ENCODE assay signal across 10 cellular contexts in genomic region chr11:74138572-74138971, GRCh38. TPM values are rescaled to one million over a fixed set of nuclear protein-coding genes. Genes with fewer than 3 reads are reported as not detected.
DNase-seq lines count a peak whose midpoint lies in the region; ATAC-seq and TF ChIP-seq lines count a peak whose summit lies in the region.
"Had no signal": no experiment of that assay in that cellular context is flagged by ENCODE, and none has a peak within 500 bp of the region (broad histone marks: within the 10 kb centered on the region; RNA-seq: fewer than 3 reads in every experiment).

No MANE protein-coding gene starts in this region.

- intact Hi-C loops in body of pancreas (cut with DNase I): no loop called here
- intact Hi-C loops in tibial artery (cut with DNase I; ENCODE audit: low total_unique reads): no loop called here

- H3K9ac ChIP-seq in HUES6 (ENCODE audit: low read length): peak overlapping the region; percentile 41

- TF ChIP-seq CTCF in body of pancreas (IDR thresholded peaks at IDR 0.05) (no peak), tibial artery (IDR thresholded peaks at IDR 0.05) (no peak)

- no peaks in the 10 kb centered on the region for H3K27me3 Mint-ChIP-seq in stimulated activated naive CD8-positive, alpha-beta T cell treated with anti-CD3 and anti-CD28 coated beads, Interleukin-15, amount 100 ng/mL, for 72 hours

- no peak overlapping the region for H3K4me3 ChIP-seq in HUES6 (ENCODE audit: low read depth, low read length)
- no peak overlapping the region for H3K4me3 ChIP-seq in body of pancreas
- H3K4me3 ChIP-seq in tibial artery: no peak overlapping the region
- H3K4me3 ChIP-seq: thoracic aorta had no signal

- 9 to 32% methylated on average over 2 of the region's 2 CpGs for WGBS in body of pancreas, 2 donors

- H3K27ac Mint-ChIP-seq in stimulated activated naive CD8-positive, alpha-beta T cell treated with anti-CD3 and anti-CD28 coated beads, Interleukin-15, amount 100 ng/mL, for 72 hours: no peak overlapping the region

- H3K9me3 Mint-ChIP-seq in stimulated activated naive CD8-positive, alpha-beta T cell treated with anti-CD3 and anti-CD28 coated beads, Interleukin-15, amount 100 ng/mL, for 72 hours: no peaks in the 10 kb centered on the region

- peaks cover 10% of the 10 kb centered on the region; the same call in 1 of the 2 replicates for H3K4me1 ChIP-seq in HUES6 (ENCODE audit: control insufficient read depth, insufficient read depth, low read length)
- peaks cover 8% of the 10 kb centered on the region for H3K4me1 ChIP-seq in body of pancreas
- peaks cover 0 to 16% (median 7%) of the 10 kb centered on the region in 4 donors for H3K4me1 ChIP-seq in tibial artery

- H3K27me3 ChIP-seq in HUES6 (ENCODE audit: control insufficient read depth, insufficient read depth, low read length) (no peaks in the 10 kb centered on the region), body of pancreas (no peaks in the 10 kb centered on the region), tibial artery (no peaks in the 10 kb centered on the region)

- TF ChIP-seq POLR2A in body of pancreas (IDR thresholded peaks at IDR 0.05): no peak

- H3K9me3 ChIP-seq in HUES6 (ENCODE audit: control insufficient read depth, insufficient read depth, low read depth, low read length): no peaks in the 10 kb centered on the region; the same call in 1 of the 2 replicates
- no peaks in the 10 kb centered on the region for H3K9me3 ChIP-seq in body of pancreas
- no peaks in the 10 kb centered on the region for H3K9me3 ChIP-seq in tibial artery
- H3K9me3 ChIP-seq: thoracic aorta had no signal

- DNase-seq in body of pancreas (peak in 2 of 4 donors; percentile 36 to 47), islet precursor cell (peak; percentile 78), tibial artery (no peak)
- no peak for DNase-seq in stimulated activated naive CD8-positive, alpha-beta T cell treated with anti-CD3 and anti-CD28 coated beads, Interleukin-15, amount 100 ng/mL, for 72 hours
- DNase-seq: foreskin melanocyte had no signal

- peak; percentile 68 for ATAC-seq in body of pancreas
- no peak for ATAC-seq in HG03025 (IDR thresholded peaks at IDR 0.05; ENCODE audit: low FRiP score, unreplicated experiment)
- no peak for ATAC-seq in stimulated activated naive CD8-positive, alpha-beta T cell treated with anti-CD3 and anti-CD28 coated beads, Interleukin-15, amount 100 ng/mL, for 72 hours
- no peak for ATAC-seq in HG02759 (IDR thresholded peaks at IDR 0.05; ENCODE audit: unreplicated experiment)

- H3K4me3 Mint-ChIP-seq in stimulated activated naive CD8-positive, alpha-beta T cell treated with anti-CD3 and anti-CD28 coated beads, Interleukin-15, amount 100 ng/mL, for 72 hours: no peak overlapping the region

- H3K4me1 Mint-ChIP-seq in stimulated activated naive CD8-positive, alpha-beta T cell treated with anti-CD3 and anti-CD28 coated beads, Interleukin-15, amount 100 ng/mL, for 72 hours: no peaks in the 10 kb centered on the region

- H3K27ac ChIP-seq in HUES6 (ENCODE audit: low read depth, low read length) (peak overlapping the region; percentile 80), body of pancreas (peak overlapping the region in 2 of 4 donors; percentile 49 to 52), temporal lobe (ENCODE audit: low read depth, low read length) (peak overlapping the region; percentile 13), tibial artery (peak overlapping the region in 1 of 2 donors; percentile 3)

- H3K36me3 ChIP-seq in HUES6 (ENCODE audit: control insufficient read depth, insufficient read depth, low read length) (peaks cover 22% of the 10 kb centered on the region), body of pancreas (replicated peaks in 1 of 2; ENCODE audit: insufficient read depth in 1 of 2, low read depth in 2 of 2) (no peaks in the 10 kb centered on the region), tibial artery (peaks cover 0 to 11% (median 0%) of the 10 kb centered on the region in 3 donors)
- H3K36me3 ChIP-seq: thoracic aorta had no signal

RNA-seq across cellular contexts. Expression of gene C2CD3, which starts 32.2 kb away (rescaled TPM):
- total RNA-seq in body of pancreas (10 to 100 TPM; 12.2 to 31.6 TPM), temporal lobe (17.9 TPM)

RNA-seq across cellular contexts. Expression of gene PPME1, which starts 32.5 kb away (rescaled TPM):
- total RNA-seq in body of pancreas: 10 to 100 TPM; 10.9 to 12.9 TPM
- 34.7 TPM for total RNA-seq in temporal lobe
